In genomic region chr3:13344663-13345062, GRCh38 we compare ENCODE assay signal across 26 cellular contexts.
A peak's percentile ranks its signal among the peaks of the same experiment; 100 is the strongest.
DNase-seq lines count a peak whose midpoint lies in the region; ATAC-seq and TF ChIP-seq lines count a peak whose summit lies in the region.
"Had no signal": no experiment of that assay in that cellular context is flagged by ENCODE, and none has a peak within 500 bp of the region (broad histone marks: within the 10 kb centered on the region; RNA-seq: fewer than 3 reads in every experiment).

No MANE protein-coding gene starts in this region.

- no peaks in the 10 kb centered on the region for H3K9me3 Mint-ChIP-seq in stimulated activated naive CD8-positive, alpha-beta T cell treated with anti-CD3 and anti-CD28 coated beads, Interleukin-15, Interleukin-2, amounts not matched to agents 100 ng/mL and 50 ng/mL, for 24 hours
- no peaks in the 10 kb centered on the region for H3K9me3 Mint-ChIP-seq in central memory CD8-positive, alpha-beta T cell
- H3K9me3 Mint-ChIP-seq in stimulated activated naive B cell treated with anti-CD40 and anti-IgM and Interleukin-4, amounts not matched to agents 10 μg/mL and 1 μg/mL and 100 μg/mL, for 72 hours, result no peaks in the 10 kb centered on the region

- peaks cover 70% of the 10 kb centered on the region for H3K36me3 Mint-ChIP-seq in stimulated activated naive CD8-positive, alpha-beta T cell treated with anti-CD3 and anti-CD28 coated beads, Interleukin-15, Interleukin-2, amounts not matched to agents 100 ng/mL and 50 ng/mL, for 24 hours (ENCODE audit: low read depth)
- H3K36me3 Mint-ChIP-seq in central memory CD8-positive, alpha-beta T cell (ENCODE audit: insufficient read depth), result peaks cover 40% of the 10 kb centered on the region
- peaks cover 65 to 79% of the 10 kb centered on the region in 2 donors for H3K36me3 Mint-ChIP-seq in stimulated activated naive B cell treated with anti-CD40 and anti-IgM and Interleukin-4, amounts not matched to agents 10 μg/mL and 1 μg/mL and 100 μg/mL, for 72 hours

- no peaks in the 10 kb centered on the region for H3K9me3 ChIP-seq in KOPT-K1 (ENCODE audit: insufficient read depth, low read length, poor library complexity, severe bottlenecking)
- H3K9me3 ChIP-seq: adrenal gland, HAP-1, heart right ventricle, upper lobe of right lung had no signal

- POLR2A ChIA-PET in RWPE1 (lab: Yijun Ruan, JAX; ENCODE audit: low non-redundant PET), result no interaction called here

- no peak for DNase-seq in stimulated activated naive CD8-positive, alpha-beta T cell treated with anti-CD3 and anti-CD28 coated beads, Interleukin-15, Interleukin-2, amounts not matched to agents 100 U/mL and 50 U/mL, for 24 hours
- no peak for DNase-seq in central memory CD8-positive, alpha-beta T cell (ENCODE audit: low spot score in 2 of 2)
- no peak for DNase-seq in stimulated activated naive B cell treated with anti-CD40 and anti-IgM and Interleukin-4, amounts not matched to agents 10 μg/mL and 1 μg/mL and 100 μg/mL, for 72 hours
- DNase-seq in RWPE1 (ENCODE audit: low spot score) (no peak), NK-92 (lab: John Stamatoyannopoulos, UW; ENCODE audit: unreplicated experiment) (no peak)
- DNase-seq: activated CD4-positive, alpha-beta T cell treated with anti-CD3 and anti-CD28 coated beads, Interleukin-2, amount 50 U/mL, for 4 hours; activated T-cell treated with anti-CD3 and anti-CD28 coated beads, Interleukin-2, amount 50 U/mL, for 1 hour; adrenal gland; COR-L47; DMS79; effector CD4-positive, alpha-beta T cell; heart right ventricle; left colon; NCI-H1694 treated with DMSO at 0.1 percent for 48 hours; NCI-H526 treated with DMSO at 0.1 percent for 48 hours; nucleus accumbens; substantia nigra; T-helper 17 cell; upper lobe of right lung had no signal

- H3K27ac ChIP-seq in KOPT-K1 (ENCODE audit: low read depth, low read length, poor library complexity, severe bottlenecking), result peak overlapping the region; percentile 46
- no peak overlapping the region for H3K27ac ChIP-seq in RWPE1
- H3K27ac ChIP-seq: adrenal gland, heart right ventricle, HL-60, upper lobe of right lung, VCaP had no signal

- peaks cover 99% of the 10 kb centered on the region for H3K36me3 ChIP-seq in KOPT-K1 (ENCODE audit: insufficient read depth, low read length)
- H3K36me3 ChIP-seq: adrenal gland had no signal

- no peak for ATAC-seq in stimulated activated naive CD8-positive, alpha-beta T cell treated with anti-CD3 and anti-CD28 coated beads, Interleukin-15, Interleukin-2, amounts not matched to agents 100 U/mL and 50 U/mL, for 24 hours
- ATAC-seq in central memory CD8-positive, alpha-beta T cell (replicated peaks; ENCODE audit: extremely low read depth, poor library complexity, severe bottlenecking), result no peak
- ATAC-seq in stimulated activated naive B cell treated with anti-CD40 and anti-IgM and Interleukin-4, amounts not matched to agents 10 μg/mL and 1 μg/mL and 100 μg/mL, for 72 hours (replicated peaks), result no peak
- no peak for ATAC-seq in HG03097 (IDR thresholded peaks at IDR 0.05; ENCODE audit: low FRiP score, unreplicated experiment)
- ATAC-seq: heart right ventricle, left colon, T-helper 17 cell, upper lobe of right lung had no signal

- no peaks in the 10 kb centered on the region for H3K27me3 Mint-ChIP-seq in stimulated activated naive CD8-positive, alpha-beta T cell treated with anti-CD3 and anti-CD28 coated beads, Interleukin-15, Interleukin-2, amounts not matched to agents 100 ng/mL and 50 ng/mL, for 24 hours
- no peaks in the 10 kb centered on the region for H3K27me3 Mint-ChIP-seq in central memory CD8-positive, alpha-beta T cell
- no peaks in the 10 kb centered on the region for H3K27me3 Mint-ChIP-seq in stimulated activated naive B cell treated with anti-CD40 and anti-IgM and Interleukin-4, amounts not matched to agents 10 μg/mL and 1 μg/mL and 100 μg/mL, for 72 hours
- H3K27me3 Mint-ChIP-seq: T-helper 17 cell had no signal

- H3K27ac Mint-ChIP-seq in stimulated activated naive CD8-positive, alpha-beta T cell treated with anti-CD3 and anti-CD28 coated beads, Interleukin-15, Interleukin-2, amounts not matched to agents 100 ng/mL and 50 ng/mL, for 24 hours, result peak overlapping the region; percentile 71
- H3K27ac Mint-ChIP-seq in central memory CD8-positive, alpha-beta T cell (ENCODE audit: low read depth), result peak overlapping the region; percentile 71
- peak overlapping the region; percentile 33 for H3K27ac Mint-ChIP-seq in stimulated activated naive B cell treated with anti-CD40 and anti-IgM and Interleukin-4, amounts not matched to agents 10 μg/mL and 1 μg/mL and 100 μg/mL, for 72 hours
- H3K27ac Mint-ChIP-seq: T-helper 17 cell had no signal

- peaks cover 40% of the 10 kb centered on the region for H3K4me1 Mint-ChIP-seq in stimulated activated naive CD8-positive, alpha-beta T cell treated with anti-CD3 and anti-CD28 coated beads, Interleukin-15, Interleukin-2, amounts not matched to agents 100 ng/mL and 50 ng/mL, for 24 hours (ENCODE audit: low read depth)
- H3K4me1 Mint-ChIP-seq in central memory CD8-positive, alpha-beta T cell, result peaks cover 46% of the 10 kb centered on the region
- H3K4me1 Mint-ChIP-seq in stimulated activated naive B cell treated with anti-CD40 and anti-IgM and Interleukin-4, amounts not matched to agents 10 μg/mL and 1 μg/mL and 100 μg/mL, for 72 hours, result peaks cover 23 to 36% of the 10 kb centered on the region in 2 donors

- no peak overlapping the region for H3K4me3 Mint-ChIP-seq in stimulated activated naive CD8-positive, alpha-beta T cell treated with anti-CD3 and anti-CD28 coated beads, Interleukin-15, Interleukin-2, amounts not matched to agents 100 ng/mL and 50 ng/mL, for 24 hours
- no peak overlapping the region for H3K4me3 Mint-ChIP-seq in central memory CD8-positive, alpha-beta T cell
- no peak overlapping the region for H3K4me3 Mint-ChIP-seq in stimulated activated naive B cell treated with anti-CD40 and anti-IgM and Interleukin-4, amounts not matched to agents 10 μg/mL and 1 μg/mL and 100 μg/mL, for 72 hours
- H3K4me3 Mint-ChIP-seq: brain had no signal

- no peak for TF ChIP-seq CTCF in RWPE1 (conservative IDR thresholded peaks at IDR 0.05; ENCODE audit: low read depth)

- CTCF ChIA-PET in RWPE1 (lab: Yijun Ruan, JAX), result no interaction called here
